Comparison of ENCODE assay signal across 8 cellular contexts in the genomic region with DNA sequence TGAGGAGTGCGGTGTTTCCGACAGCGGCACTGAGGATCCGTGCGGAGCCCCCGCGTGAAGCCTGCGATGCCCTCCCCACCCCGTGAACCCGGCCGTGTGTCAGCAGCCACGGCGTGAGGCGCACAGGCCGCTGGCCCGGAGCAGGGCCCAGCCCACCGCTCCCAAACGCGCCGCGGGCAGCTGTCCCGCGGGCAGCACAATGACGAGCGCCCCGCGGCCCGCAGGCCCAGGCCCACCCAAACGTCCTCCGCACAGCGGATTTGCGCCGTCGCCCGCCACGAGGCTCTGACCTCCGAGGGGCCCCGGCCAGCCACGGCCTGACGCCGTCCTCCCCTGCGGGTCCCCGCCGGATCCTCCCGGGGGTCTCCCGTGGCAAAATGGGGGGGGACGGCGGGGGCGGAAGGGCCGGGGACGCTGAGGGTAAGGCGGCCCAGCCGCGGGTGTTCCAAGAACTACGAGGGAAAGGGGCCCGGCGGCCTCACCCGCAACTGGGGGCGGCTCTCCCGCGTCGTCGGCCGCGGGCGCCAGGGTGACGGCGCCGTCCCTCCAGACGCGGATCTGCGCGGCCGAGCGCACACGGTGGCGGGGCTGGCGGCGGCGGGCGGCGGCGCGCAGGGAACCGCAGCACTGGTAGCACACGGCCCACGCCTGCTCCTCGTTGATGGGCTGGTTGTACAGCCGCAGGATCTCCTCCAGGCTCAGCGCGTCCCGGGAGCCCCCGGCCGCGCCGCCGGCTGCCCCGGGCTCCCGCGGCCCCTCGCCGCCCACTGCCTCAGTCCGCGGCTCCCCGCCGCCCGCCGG. TPM values are rescaled to one million over a fixed set of nuclear protein-coding genes. Genes with fewer than 3 reads are reported as not detected.
DNase-seq lines count a peak whose midpoint lies in the region; ATAC-seq and TF ChIP-seq lines count a peak whose summit lies in the region.

No MANE protein-coding gene starts in this region.

- H3K9me3 ChIP-seq in T-helper 17 cell (ENCODE audit: control insufficient read depth, low read length, poor library complexity, severe bottlenecking) = no peaks in the 10 kb centered on the region
- no peaks in the 10 kb centered on the region for H3K9me3 ChIP-seq in left lung

- H3K4me3 ChIP-seq in AG09309 (ENCODE audit: control insufficient read depth, low read depth, low read length) (peak overlapping the region; percentile 64), choroid plexus epithelial cell (ENCODE audit: low read depth, low read length) (peak overlapping the region; percentile 81), left lung (peak overlapping the region; percentile 69 to 75)

- H3K36me3 Mint-ChIP-seq in T-helper 17 cell (ENCODE audit: low read depth) = no peaks in the 10 kb centered on the region

- H3K4me1 ChIP-seq in left lung = peaks cover 13 to 45% of the 10 kb centered on the region in 2 donors

- H3K36me3 ChIP-seq in left lung = no peaks in the 10 kb centered on the region

- H3K27me3 Mint-ChIP-seq in T-helper 17 cell = no peaks in the 10 kb centered on the region

- peak overlapping the region; percentile 86 to 95 for H3K27ac ChIP-seq in left lung

- TF ChIP-seq CTCF in AG09309 (IDR thresholded peaks at IDR 0.05; ENCODE audit: control insufficient read depth, insufficient read depth, low read depth, low read length, missing control alignments) = no peak
- TF ChIP-seq CTCF in choroid plexus epithelial cell (conservative IDR thresholded peaks at IDR 0.05; ENCODE audit: low read depth, low read length) = no peak
- TF ChIP-seq CTCF in left lung (IDR thresholded peaks at IDR 0.05) = no peak

- no peak for DNase-seq in AG09309 (ENCODE audit: low read depth)
- peak in 2 of 3 donors; percentile 6 to 17 for DNase-seq in T-helper 17 cell
- peak; percentile 54 for DNase-seq in choroid plexus epithelial cell (ENCODE audit: low read depth)
- DNase-seq in left lung = peak; percentile 46 to 83
- DNase-seq in stimulated activated CD8-positive, alpha-beta memory T cell treated with anti-CD3 and anti-CD28 coated beads, Interleukin-12 subunit alpha, Interleukin-12 subunit beta, amount 100 ng/mL, for 4 hours (ENCODE audit: low read depth) = peak; percentile 12
- DNase-seq in NCI-H510A treated with DMSO at 0.1 percent for 48 hours (lab: John Stamatoyannopoulos, UW) = no peak

- intact Hi-C loops in left lung (cut with DNase I) = no loop called here

- peaks cover 0 to 22% of the 10 kb centered on the region in 2 donors for H3K27me3 ChIP-seq in left lung

- H3K27ac Mint-ChIP-seq in T-helper 17 cell = peak overlapping the region; percentile 41

- peak; percentile 28 for ATAC-seq in GM18520 (IDR thresholded peaks at IDR 0.05; ENCODE audit: unreplicated experiment)
- ATAC-seq in HG03097 (IDR thresholded peaks at IDR 0.05; ENCODE audit: low FRiP score, unreplicated experiment) = peak; percentile 28
- peak; percentile 67 for ATAC-seq in T-helper 17 cell
- ATAC-seq in left lung = peak; percentile 58

- H3K4me3 Mint-ChIP-seq in T-helper 17 cell = peak overlapping the region; percentile 84

- H3K4me1 Mint-ChIP-seq in T-helper 17 cell = peaks cover 19% of the 10 kb centered on the region

RNA-seq across cellular contexts. Expression of a gene that starts 0.7 kb away (rescaled TPM):
- total RNA-seq in T-helper 17 cell (1 to 10 TPM; 1.1 to 3.5 TPM), left lung (10 to 100 TPM; 43.8 to 50.4 TPM)

RNA-seq across cellular contexts. Expression of a gene that starts 45.3 kb away (rescaled TPM):
- total RNA-seq in T-helper 17 cell (10 to 100 TPM in 1 of 2 donors, 1 to 10 TPM in 1; 8.9 to 10.5 TPM), left lung (1 to 10 TPM; 5.2 TPM)

RNA-seq across cellular contexts. Expression of a gene that starts 45.6 kb away (rescaled TPM):
- total RNA-seq in T-helper 17 cell (10 to 100 TPM; 49.6 to 60.7 TPM), left lung (10 to 100 TPM; 63.0 to 69.5 TPM)

Comparison
In these comparisons a context has a peak if more than half of its experiments do, and no peak if none do; other contexts are left out.
1. DNase-seq: peak in T-helper 17 cell (2 of 3), choroid plexus epithelial cell (single experiment), left lung (2 of 2) and stimulated activated CD8-positive, alpha-beta memory T cell treated with anti-CD3 and anti-CD28 coated beads, Interleukin-12 subunit alpha, Interleukin-12 subunit beta, amount 100 ng/mL, for 4 hours (single experiment); none in AG09309 (single experiment) and NCI-H510A treated with DMSO at 0.1 percent for 48 hours (single experiment).
2. RNA of a gene that starts 0.7 kb away (total RNA-seq): 43.8 to 50.4 TPM in left lung; 1.1 to 3.5 TPM in T-helper 17 cell; every median in the first group is over 4 times any median in the second.
3. Peak in every context shown above with its lines, with median percentiles within 50 percentile points of each other: H3K4me3 ChIP-seq and ATAC-seq.